Comparison of ENCODE assay signal across 8 cellular contexts in genomic region chr19:1439525-1440417, GRCh38. TPM values are rescaled to one million over a fixed set of nuclear protein-coding genes. Genes with fewer than 3 reads are reported as not detected.
DNase-seq lines count a peak whose midpoint lies in the region; TF ChIP-seq lines count a peak whose summit lies in the region.
"Not testable (repeated sequence)": the region's sequence is repeated elsewhere in the genome, so short reads cannot be mapped to it uniquely, and the experiment has no call there.

No MANE protein-coding gene starts in this region.

- not testable (repeated sequence) for TF ChIP-seq CTCF in SU-DHL-6 (IDR thresholded peaks at IDR 0.05; ENCODE audit: insufficient read depth, low read length, poor library complexity, severe bottlenecking); nephron progenitor cell (IDR thresholded peaks at IDR 0.05); suprapubic skin (IDR thresholded peaks at IDR 0.05)

- CTCF ChIA-PET in CD8-positive, alpha-beta memory T cell (lab: Charles Lee): interaction anchor here (2.4 kb wide), 1 partner anchor 26 kb away, joined by 5 read pairs; no protein-coding TSS in a partner anchor

- H3K4me1 Mint-ChIP-seq in CD8-positive, alpha-beta memory T cell: peaks cover 25 to 38% (median 33%) of the 10 kb centered on the region in 3 donors
- peaks cover 27% of the 10 kb centered on the region for H3K4me1 Mint-ChIP-seq in activated naive CD8-positive, alpha-beta T cell (ENCODE audit: low read depth)
- H3K4me1 Mint-ChIP-seq in nephron progenitor cell: peaks cover 43% of the 10 kb centered on the region

- H3K4me2 ChIP-seq in SU-DHL-6 (ENCODE audit: low read depth, low read length, poor library complexity, severe bottlenecking): peak overlapping the region; percentile 67

- not testable (repeated sequence) for DNase-seq in CD8-positive, alpha-beta memory T cell; nephron progenitor cell; suprapubic skin (ENCODE audit: low spot score in 2 of 2)
- DNase-seq in Jurkat, Clone E6-1 (ENCODE audit: low read depth, low spot score): peak; percentile 58

- H3K9me2 ChIP-seq in SU-DHL-6 (replicated peaks; ENCODE audit: insufficient read depth, low read length): not testable (repeated sequence)

- H3K79me2 ChIP-seq in SU-DHL-6 (ENCODE audit: insufficient read depth, low read length): peaks cover 31% of the 10 kb centered on the region

- H3K9me3 Mint-ChIP-seq in CD8-positive, alpha-beta memory T cell; activated naive CD8-positive, alpha-beta T cell (ENCODE audit: low read depth); nephron progenitor cell: not testable (repeated sequence)

- peaks cover 35% of the 10 kb centered on the region for H3K4me1 ChIP-seq in CD8-positive, alpha-beta memory T cell (ENCODE audit: insufficient read depth, low read length)
- H3K4me1 ChIP-seq in endocrine pancreas (ENCODE audit: control insufficient read depth, insufficient read depth, low read length): not testable (repeated sequence)
- peaks cover 37% of the 10 kb centered on the region for H3K4me1 ChIP-seq in suprapubic skin

- peak overlapping the region; percentile 91 for H3K27ac ChIP-seq in CD8-positive, alpha-beta memory T cell (ENCODE audit: low read depth, low read length)
- H3K27ac ChIP-seq in SU-DHL-6 (ENCODE audit: low read depth, low read length): peak overlapping the region; percentile 78
- not testable (repeated sequence) for H3K27ac ChIP-seq in suprapubic skin

- H3K27me3 ChIP-seq in CD8-positive, alpha-beta memory T cell (ENCODE audit: insufficient read depth, low read length, poor library complexity, severe bottlenecking); SU-DHL-6 (ENCODE audit: low read length); endocrine pancreas (ENCODE audit: control insufficient read depth, insufficient read depth, low read length); suprapubic skin: not testable (repeated sequence)

- H4K20me1 ChIP-seq in SU-DHL-6 (ENCODE audit: low read depth, low read length): peaks cover 18% of the 10 kb centered on the region; the same call in 1 of the 2 replicates

- H3K27ac Mint-ChIP-seq in CD8-positive, alpha-beta memory T cell: peak overlapping the region; percentile 54 to 98 (median 87)
- H3K27ac Mint-ChIP-seq in activated naive CD8-positive, alpha-beta T cell: peak overlapping the region; percentile 88
- H3K27ac Mint-ChIP-seq in nephron progenitor cell: peak overlapping the region; percentile 90

- H3K4me3 Mint-ChIP-seq in CD8-positive, alpha-beta memory T cell: peak overlapping the region; percentile 96 to 100 (median 97)
- H3K4me3 Mint-ChIP-seq in activated naive CD8-positive, alpha-beta T cell: peak overlapping the region; percentile 95
- H3K4me3 Mint-ChIP-seq in nephron progenitor cell: peak overlapping the region; percentile 97

- TF ChIP-seq EP300 in suprapubic skin (IDR thresholded peaks at IDR 0.05): not testable (repeated sequence)

- WGBS in suprapubic skin: 77% methylated on average over 47 of the region's 57 CpGs

- peak overlapping the region; percentile 99 for H3K9ac ChIP-seq in SU-DHL-6 (ENCODE audit: low read length)
- peak overlapping the region; percentile 83 for H3K9ac ChIP-seq in endocrine pancreas (ENCODE audit: control insufficient read depth, insufficient read depth, low read length)

- peaks cover 3 to 56% (median 6%) of the 10 kb centered on the region in 3 donors for H3K36me3 Mint-ChIP-seq in CD8-positive, alpha-beta memory T cell
- not testable (repeated sequence) for H3K36me3 Mint-ChIP-seq in activated naive CD8-positive, alpha-beta T cell
- H3K36me3 Mint-ChIP-seq in nephron progenitor cell (ENCODE audit: low read depth): peaks cover 33% of the 10 kb centered on the region

- TF ChIP-seq POLR2A in suprapubic skin (IDR thresholded peaks at IDR 0.05): not testable (repeated sequence)

- H3K4me3 ChIP-seq in CD8-positive, alpha-beta memory T cell (ENCODE audit: low read length): peak overlapping the region; percentile 89
- peak overlapping the region; percentile 89 for H3K4me3 ChIP-seq in Jurkat, Clone E6-1 (ENCODE audit: low read length)
- H3K4me3 ChIP-seq in SU-DHL-6 (ENCODE audit: insufficient read depth, low read length, poor library complexity, severe bottlenecking) (peak overlapping the region; percentile 99), endocrine pancreas (ENCODE audit: control insufficient read depth, insufficient read depth, low read length) (peak overlapping the region; percentile 50), iPS-18c (ENCODE audit: insufficient read depth, low read depth, low read length) (peak overlapping the region; percentile 91), suprapubic skin (peak overlapping the region; percentile 58)

- H2AFZ ChIP-seq in SU-DHL-6 (ENCODE audit: low read depth, low read length, severe bottlenecking): not testable (repeated sequence)

- peaks cover 66% of the 10 kb centered on the region for H3F3A ChIP-seq in SU-DHL-6 (ENCODE audit: insufficient read depth)

- not testable (repeated sequence) for H3K27me3 Mint-ChIP-seq in CD8-positive, alpha-beta memory T cell; activated naive CD8-positive, alpha-beta T cell
- H3K27me3 Mint-ChIP-seq in nephron progenitor cell (ENCODE audit: low read depth, poor library complexity): peaks cover 18% of the 10 kb centered on the region

- not testable (repeated sequence) for H3K9me3 ChIP-seq in CD8-positive, alpha-beta memory T cell (ENCODE audit: low read length); SU-DHL-6 (ENCODE audit: insufficient read depth, low read length); endocrine pancreas (ENCODE audit: control insufficient read depth, low read length); iPS-18c (ENCODE audit: control insufficient read depth, insufficient read depth, low read length); suprapubic skin

- POLR2A ChIA-PET in CD8-positive, alpha-beta memory T cell (lab: Charles Lee): interaction anchor here (0.9 kb wide), 1 partner anchor 21 kb away, joined by 3 read pairs; no protein-coding TSS in a partner anchor

- H3K36me3 ChIP-seq in CD8-positive, alpha-beta memory T cell (ENCODE audit: insufficient read depth, low read length): peaks cover 22% of the 10 kb centered on the region
- peaks cover 19% of the 10 kb centered on the region for H3K36me3 ChIP-seq in SU-DHL-6 (ENCODE audit: low read length)
- H3K36me3 ChIP-seq in endocrine pancreas (ENCODE audit: control insufficient read depth, insufficient read depth, low read length): not testable (repeated sequence)
- H3K36me3 ChIP-seq in suprapubic skin: peaks cover 42% of the 10 kb centered on the region

RNA-seq across cellular contexts. Expression of gene RPS15, which starts 1.6 kb away (rescaled TPM):
- 1,000 to 10,000 TPM; 1,485 to 1,540 TPM for total RNA-seq in CD8-positive, alpha-beta memory T cell
- polyA plus RNA-seq in CD8-positive, alpha-beta memory T cell: 2,756 TPM
- 3,463 TPM for polyA plus RNA-seq in Jurkat, Clone E6-1 (2012; ENCODE audit: insufficient read depth, insufficient read length)
- 1,000 to 10,000 TPM; 1,802 to 3,909 (median 2,793) TPM for total RNA-seq in suprapubic skin

RNA-seq across cellular contexts. Expression of gene APC2, which starts 10.2 kb away (rescaled TPM):
- total RNA-seq in CD8-positive, alpha-beta memory T cell: under 1 TPM; 0.09 to 0.11 TPM
- polyA plus RNA-seq in CD8-positive, alpha-beta memory T cell: not detected
- polyA plus RNA-seq in Jurkat, Clone E6-1 (2012; ENCODE audit: insufficient read depth, insufficient read length): 0.39 TPM
- under 1 TPM in 3 of 4 donors, not detected in 1; 0.08 to 0.30 (median 0.26) TPM for total RNA-seq in suprapubic skin

RNA-seq across cellular contexts. Expression of gene DAZAP1, which starts 32.4 kb away (rescaled TPM):
- 100 to 1,000 TPM; 253 TPM for total RNA-seq in CD8-positive, alpha-beta memory T cell
- 7.7 TPM for polyA plus RNA-seq in CD8-positive, alpha-beta memory T cell
- 264 TPM for polyA plus RNA-seq in Jurkat, Clone E6-1 (2012; ENCODE audit: insufficient read depth, insufficient read length)
- 10 to 100 TPM; 41.5 to 75.4 (median 49.2) TPM for total RNA-seq in suprapubic skin

RNA-seq across cellular contexts. Expression of gene GAMT, which starts 38.4 kb away (rescaled TPM):
- total RNA-seq in CD8-positive, alpha-beta memory T cell: 10 to 100 TPM; 29.0 to 29.5 TPM
- polyA plus RNA-seq in CD8-positive, alpha-beta memory T cell: 20.4 TPM
- 97.7 TPM for polyA plus RNA-seq in Jurkat, Clone E6-1 (2012; ENCODE audit: insufficient read depth, insufficient read length)
- total RNA-seq in suprapubic skin: 10 to 100 TPM; 27.8 to 40.3 (median 34.0) TPM

RNA-seq across cellular contexts. Expression of gene C19orf25, which starts 39.2 kb away (rescaled TPM):
- 10 to 100 TPM; 36.9 to 41.4 TPM for total RNA-seq in CD8-positive, alpha-beta memory T cell
- polyA plus RNA-seq in CD8-positive, alpha-beta memory T cell: 56.7 TPM
- polyA plus RNA-seq in Jurkat, Clone E6-1 (2012; ENCODE audit: insufficient read depth, insufficient read length): 34.7 TPM
- 10 to 100 TPM; 25.1 to 41.2 (median 36.4) TPM for total RNA-seq in suprapubic skin
